Comparison of ENCODE assay signal across 23 cellular contexts in the genomic region with DNA sequence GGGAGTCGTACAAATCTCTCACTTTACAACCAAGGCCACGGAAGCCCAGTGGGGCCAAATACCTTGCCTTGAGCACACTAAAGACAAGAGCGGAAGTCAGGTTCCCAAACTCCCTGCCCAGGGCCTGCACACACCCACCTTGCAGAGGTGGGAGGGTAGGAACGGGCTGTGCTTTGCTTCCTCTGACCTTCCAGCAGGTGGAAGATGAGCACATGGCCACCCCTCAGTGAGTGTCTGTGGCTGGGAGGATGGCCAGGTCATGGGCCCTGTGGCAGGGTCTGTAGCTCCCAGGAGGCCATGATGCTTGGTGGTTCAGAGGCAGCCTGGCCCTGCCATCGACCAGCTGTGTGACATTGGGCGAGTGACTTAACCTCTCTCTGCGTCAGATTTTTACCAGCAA.
"Had no signal": no experiment of that assay in that cellular context is flagged by ENCODE, and none has a peak within 500 bp of the region (broad histone marks: within the 10 kb centered on the region; RNA-seq: fewer than 3 reads in every experiment).

No MANE protein-coding gene starts in this region.

- H2AFZ ChIP-seq: hepatocyte had no signal

- H3K36me3 ChIP-seq: left ventricle myocardium inferior, pancreas, prostate gland, sigmoid colon, spleen, suprapubic skin, thoracic aorta, tibial artery, upper lobe of right lung had no signal

- H3K27me3 ChIP-seq: hepatocyte, pancreas, sigmoid colon, suprapubic skin, tibial artery, upper lobe of right lung had no signal

- H3K27ac ChIP-seq: hepatocyte, left ventricle myocardium inferior, pancreas, prostate gland, sigmoid colon, spleen, suprapubic skin, thoracic aorta, tibial artery, upper lobe of right lung had no signal

- H3K4me2 ChIP-seq: hepatocyte had no signal

- FAIRE-seq: pancreas, small intestine, urothelium cell line had no signal

- ATAC-seq: natural killer cell; pancreas; right cardiac atrium; stimulated activated effector memory CD8-positive, alpha-beta T cell treated with anti-CD3 and anti-CD28 coated beads, Interleukin-12 subunit alpha, Interleukin-12 subunit beta, amount 100 ng/mL, for 72 hours; upper lobe of right lung had no signal

- DNase-seq: islet precursor cell; left ventricle myocardium inferior; naive B cell; natural killer cell; nucleus accumbens; pancreas; posterior cingulate gyrus; right cardiac atrium; sigmoid colon; small intestine; spleen; stimulated activated CD4-positive, alpha-beta T cell treated with anti-CD3 and anti-CD28 coated beads, Interleukin-4, amount 100 ng/mL, for 24 hours; stimulated activated naive CD4-positive, alpha-beta T cell; tibial artery; trophoblast cell; upper lobe of right lung had no signal

- H3K79me2 ChIP-seq: hepatocyte had no signal

- H3K4me3 ChIP-seq: hepatocyte, left ventricle myocardium inferior, lung, pancreas, prostate gland, sigmoid colon, spleen, suprapubic skin, thoracic aorta, tibial artery, upper lobe of right lung had no signal

- H3K9me3 ChIP-seq: left ventricle myocardium inferior, pancreas, prostate gland, sigmoid colon, spleen, suprapubic skin, thoracic aorta, tibial artery, upper lobe of right lung had no signal

- H3K4me1 ChIP-seq: pancreas, prostate gland had no signal
